In genomic region chr5:181221792-181222629, GRCh38 we compare ENCODE assay signal across 1 cellular context.
TF ChIP-seq lines count a peak whose summit lies in the region.

No MANE protein-coding gene starts in this region.

TF ChIP-seq in K562, 482 proteins besides CTCF, POLR2A, EP300 and RAD21 (continued from another document and continues in another):
- TF ChIP-seq FOXM1 (IDR thresholded peaks at IDR 0.05; ENCODE audit: low read depth) (no peak), FOXM1 (CRISPR knock-in tag; IDR thresholded peaks at IDR 0.05; ENCODE audit: low read depth) (peak; percentile 82), KLF13 (tag; IDR thresholded peaks at IDR 0.05; ENCODE audit: borderline replicate concordance, low read depth) (peak; percentile 8; the same call in 1 of the 2 replicates), CCAR2 (IDR thresholded peaks at IDR 0.05; ENCODE audit: low read depth, low read length) (no peak), DMBX1 (CRISPR knock-in tag; IDR thresholded peaks at IDR 0.05; ENCODE audit: borderline replicate concordance) (no peak), EGR1 (conservative IDR thresholded peaks at IDR 0.05) (no peak), RCOR1 (IDR thresholded peaks at IDR 0.05; ENCODE audit: borderline replicate concordance in 1 of 2, low read depth in 2 of 2, low read length in 2 of 2) (no peak; a peak in 2 of 4 replicates), NCOR1 (IDR thresholded peaks at IDR 0.05) (peak; percentile 36; the same call in 1 of the 2 replicates), CBX2 (IDR thresholded peaks at IDR 0.05; ENCODE audit: insufficient read depth, low read length, poor library complexity, severe bottlenecking) (no peak), SRSF7 (optimal IDR thresholded peaks at IDR 0.05; ENCODE audit: low read depth, low read length) (no peak), CHCHD3 (CRISPR knock-in tag; IDR thresholded peaks at IDR 0.05) (no peak), ETV1 (tag; conservative IDR thresholded peaks at IDR 0.05; ENCODE audit: low read depth) (peak; percentile 84), IRF1 (CRISPR knock-in tag; IDR thresholded peaks at IDR 0.05; ENCODE audit: borderline replicate concordance) (no peak), ZNF561 (CRISPR knock-in tag; conservative IDR thresholded peaks at IDR 0.05) (no peak), MGA (IDR thresholded peaks at IDR 0.05) (no peak), MTF1 (CRISPR knock-in tag; IDR thresholded peaks at IDR 0.05; ENCODE audit: borderline replicate concordance) (no peak), USF1 (CRISPR knock-in tag; IDR thresholded peaks at IDR 0.05) (peak; percentile 53; the same call in 1 of the 2 replicates), KDM1A (IDR thresholded peaks at IDR 0.05) (peak in 1 of 2 experiments; percentile 82; a peak in 2 of 4 replicates), ZNF134 (CRISPR knock-in tag; conservative IDR thresholded peaks at IDR 0.05) (no peak), ELF4 (CRISPR knock-in tag; IDR thresholded peaks at IDR 0.05) (no peak), MXD1 (CRISPR knock-in tag; IDR thresholded peaks at IDR 0.05; ENCODE audit: borderline replicate concordance, poor library complexity, severe bottlenecking) (no peak), KHSRP (IDR thresholded peaks at IDR 0.05) (no peak), ZMIZ1 (IDR thresholded peaks at IDR 0.05; ENCODE audit: low read depth in 2 of 2, low read length in 2 of 2) (no peak), ZNF174 (CRISPR knock-in tag; IDR thresholded peaks at IDR 0.05) (no peak), ZSCAN29 (IDR thresholded peaks at IDR 0.05) (peak; percentile 96), TAF9B (IDR thresholded peaks at IDR 0.05; ENCODE audit: partially characterized antibody) (no peak), SP1 (CRISPR knock-in tag; IDR thresholded peaks at IDR 0.05) (peak; percentile 88), HOXB6 (CRISPR knock-in tag; IDR thresholded peaks at IDR 0.05; ENCODE audit: borderline replicate concordance) (no peak), ZBTB7A (IDR thresholded peaks at IDR 0.05; ENCODE audit: borderline replicate concordance, control insufficient read depth, low read depth, low read length) (peak; percentile 61; the same call in 1 of the 2 replicates), PATZ1 (CRISPR knock-in tag; IDR thresholded peaks at IDR 0.05; ENCODE audit: borderline replicate concordance) (no peak), THRB (CRISPR knock-in tag; conservative IDR thresholded peaks at IDR 0.05) (no peak), ZNF695 (CRISPR knock-in tag; IDR thresholded peaks at IDR 0.05) (no peak), MYBL2 (IDR thresholded peaks at IDR 0.05; ENCODE audit: low read depth) (no peak), MYBL2 (CRISPR knock-in tag; IDR thresholded peaks at IDR 0.05; ENCODE audit: borderline replicate concordance) (no peak), ZC3H8 (IDR thresholded peaks at IDR 0.05) (no peak), MYNN (IDR thresholded peaks at IDR 0.05) (peak; percentile 97), MYNN (CRISPR knock-in tag; IDR thresholded peaks at IDR 0.05) (no peak), ARID2 (IDR thresholded peaks at IDR 0.05) (no peak), ADNP (tag; IDR thresholded peaks at IDR 0.05) (no peak), HDGF (IDR thresholded peaks at IDR 0.05) (no peak), ZBTB17 (CRISPR knock-in tag; IDR thresholded peaks at IDR 0.05) (0 out of 2 replicates have a peak, but pooled peaks have one; percentile 41), DEAF1 (CRISPR knock-in tag; IDR thresholded peaks at IDR 0.05) (0 out of 2 replicates have a peak, but pooled peaks have one; percentile 11), ZNF75A (CRISPR knock-in tag; IDR thresholded peaks at IDR 0.05) (no peak)
